In genomic region chr10:4101918-4102654, GRCh38 we compare ENCODE assay signal across 24 cellular contexts.
DNase-seq lines count a peak whose midpoint lies in the region; ATAC-seq and TF ChIP-seq lines count a peak whose summit lies in the region.
"Had no signal": no experiment of that assay in that cellular context is flagged by ENCODE, and none has a peak within 500 bp of the region (broad histone marks: within the 10 kb centered on the region; RNA-seq: fewer than 3 reads in every experiment).

No MANE protein-coding gene starts in this region.

- no peak overlapping the region for H2AFZ ChIP-seq in OCI-LY3 (ENCODE audit: low read depth, low read length)
- peak overlapping the region; percentile 6 for H2AFZ ChIP-seq in smooth muscle cell (ENCODE audit: low read depth)
- H2AFZ ChIP-seq: neural progenitor cell had no signal

- H3K27me3 Mint-ChIP-seq in activated CD4-positive, alpha-beta T cell treated with anti-CD3 and anti-CD28 coated beads, Interleukin-2, amount 10 ng/mL, durations not matched to agents 24 days and 14 days, result no peaks in the 10 kb centered on the region
- H3K27me3 Mint-ChIP-seq in activated CD4-positive, alpha-beta T cell treated with anti-CD3 and anti-CD28 coated beads for 36 hours, result no peaks in the 10 kb centered on the region
- H3K27me3 Mint-ChIP-seq: type B pancreatic cell had no signal

- ATAC-seq in HG02623 (IDR thresholded peaks at IDR 0.05; ENCODE audit: unreplicated experiment), result peak; percentile 58
- no peak for ATAC-seq in activated CD4-positive, alpha-beta T cell treated with anti-CD3 and anti-CD28 coated beads for 36 hours
- ATAC-seq: left lobe of liver, mucosa of descending colon had no signal

- H3K4me1 ChIP-seq in OCI-LY3 (ENCODE audit: low read length) (peaks cover 20% of the 10 kb centered on the region), smooth muscle cell (ENCODE audit: low read depth) (no peaks in the 10 kb centered on the region)
- H3K4me1 ChIP-seq: neural progenitor cell, SJSA1 had no signal

- H3F3A ChIP-seq in smooth muscle cell (ENCODE audit: low read depth), result no peaks in the 10 kb centered on the region

- H3K9me3 Mint-ChIP-seq in activated CD4-positive, alpha-beta T cell treated with anti-CD3 and anti-CD28 coated beads, Interleukin-2, amount 10 ng/mL, durations not matched to agents 24 days and 14 days, result peaks cover 16% of the 10 kb centered on the region
- H3K9me3 Mint-ChIP-seq in activated CD4-positive, alpha-beta T cell treated with anti-CD3 and anti-CD28 coated beads for 36 hours (ENCODE audit: low read depth), result peaks cover 1% of the 10 kb centered on the region

- TF ChIP-seq CTCF in OCI-LY3 (IDR thresholded peaks at IDR 0.05; ENCODE audit: low read depth, low read length) (no peak), smooth muscle cell (IDR thresholded peaks at IDR 0.05; ENCODE audit: borderline replicate concordance, insufficient read depth, poor library complexity, severe bottlenecking) (no peak)

- intact Hi-C loops in activated CD4-positive, alpha-beta T cell treated with anti-CD3 and anti-CD28 coated beads, Interleukin-2, amount 10 ng/mL, durations not matched to agents 24 days and 14 days (cut with micrococcal nuclease), result no loop called here
- intact Hi-C loops in activated CD4-positive, alpha-beta T cell treated with anti-CD3 and anti-CD28 coated beads for 36 hours (cut with DNase I, micrococcal nuclease), result no loop called here

- CTCF ChIA-PET in activated CD4-positive, alpha-beta T cell treated with anti-CD3 and anti-CD28 coated beads for 36 hours (lab: Charles Lee), result interaction anchor here (0.6 kb wide), 1 partner anchor 9 kb away, joined by 4 read pairs; no protein-coding TSS in a partner anchor

- no peak overlapping the region for H3K27ac Mint-ChIP-seq in activated CD4-positive, alpha-beta T cell treated with anti-CD3 and anti-CD28 coated beads, Interleukin-2, amount 10 ng/mL, durations not matched to agents 24 days and 14 days
- no peak overlapping the region for H3K27ac Mint-ChIP-seq in activated CD4-positive, alpha-beta T cell treated with anti-CD3 and anti-CD28 coated beads for 36 hours
- H3K27ac Mint-ChIP-seq: endodermal cell, neural progenitor cell, type B pancreatic cell had no signal

- H3K4me2 ChIP-seq in OCI-LY3 (ENCODE audit: low read length), result peak overlapping the region; percentile 28
- H3K4me2 ChIP-seq in smooth muscle cell, result no peak overlapping the region
- H3K4me2 ChIP-seq: neural progenitor cell had no signal

- H3K27ac ChIP-seq in OCI-LY3 (ENCODE audit: low read length), result no peak overlapping the region
- H3K27ac ChIP-seq in smooth muscle cell (ENCODE audit: low read depth), result no peak overlapping the region
- H3K27ac ChIP-seq: brain microvascular endothelial cell, neural progenitor cell, SJSA1, spleen had no signal

- no peak overlapping the region for H3K4me3 ChIP-seq in OCI-LY3 (ENCODE audit: low read length)
- H3K4me3 ChIP-seq in smooth muscle cell, result no peak overlapping the region
- H3K4me3 ChIP-seq: mucosa of descending colon, neural progenitor cell, SJSA1, spleen had no signal

- H3K79me2 ChIP-seq in OCI-LY3 (ENCODE audit: low read length) (no peaks in the 10 kb centered on the region), smooth muscle cell (ENCODE audit: low read depth) (no peaks in the 10 kb centered on the region)

- no peaks in the 10 kb centered on the region for H3K9me3 ChIP-seq in OCI-LY3 (ENCODE audit: insufficient read depth, low read length)
- H3K9me3 ChIP-seq in smooth muscle cell (replicated peaks; ENCODE audit: low read depth), result no peaks in the 10 kb centered on the region
- H3K9me3 ChIP-seq: mucosa of descending colon, SJSA1, spleen had no signal

- H3K9ac ChIP-seq in OCI-LY3 (ENCODE audit: low read length) (no peak overlapping the region), smooth muscle cell (ENCODE audit: low read depth) (no peak overlapping the region)
- H3K9ac ChIP-seq: neural progenitor cell had no signal

- WGBS in smooth muscle cell (ENCODE audit: low lambda C conversion rate), result 95% methylated on average over 8 of the region's 8 CpGs

- H3K36me3 ChIP-seq in OCI-LY3 (replicated peaks; ENCODE audit: low read depth, low read length) (no peaks in the 10 kb centered on the region), smooth muscle cell (ENCODE audit: low read depth) (no peaks in the 10 kb centered on the region)
- H3K36me3 ChIP-seq: brain microvascular endothelial cell, neural progenitor cell, SJSA1, spleen had no signal

- H3K4me3 Mint-ChIP-seq in activated CD4-positive, alpha-beta T cell treated with anti-CD3 and anti-CD28 coated beads, Interleukin-2, amount 10 ng/mL, durations not matched to agents 24 days and 14 days, result no peak overlapping the region
- no peak overlapping the region for H3K4me3 Mint-ChIP-seq in activated CD4-positive, alpha-beta T cell treated with anti-CD3 and anti-CD28 coated beads for 36 hours
- H3K4me3 Mint-ChIP-seq: endodermal cell, neural progenitor cell, type B pancreatic cell had no signal

- H3K36me3 Mint-ChIP-seq in activated CD4-positive, alpha-beta T cell treated with anti-CD3 and anti-CD28 coated beads, Interleukin-2, amount 10 ng/mL, durations not matched to agents 24 days and 14 days (ENCODE audit: low read depth), result no peaks in the 10 kb centered on the region
- H3K36me3 Mint-ChIP-seq in activated CD4-positive, alpha-beta T cell treated with anti-CD3 and anti-CD28 coated beads for 36 hours (ENCODE audit: low read depth), result no peaks in the 10 kb centered on the region
- H3K36me3 Mint-ChIP-seq: neural progenitor cell had no signal

- H3K27me3 ChIP-seq in OCI-LY3 (ENCODE audit: low read depth, low read length) (peaks cover 4% of the 10 kb centered on the region; the same call in 1 of the 2 replicates), smooth muscle cell (ENCODE audit: low read depth) (no peaks in the 10 kb centered on the region)
- H3K27me3 ChIP-seq: brain microvascular endothelial cell, neural progenitor cell, SJSA1, spleen had no signal

- H4K20me1 ChIP-seq in OCI-LY3 (ENCODE audit: insufficient read depth, low read length) (no peaks in the 10 kb centered on the region), smooth muscle cell (ENCODE audit: low read depth) (no peaks in the 10 kb centered on the region)

- POLR2A ChIA-PET in activated CD4-positive, alpha-beta T cell treated with anti-CD3 and anti-CD28 coated beads for 36 hours (lab: Charles Lee), result no interaction called here

- DNase-seq in activated CD4-positive, alpha-beta T cell treated with anti-CD3 and anti-CD28 coated beads, Interleukin-2, amount 10 ng/mL, durations not matched to agents 24 days and 14 days, result peak; percentile 38
- DNase-seq in activated CD4-positive, alpha-beta T cell treated with anti-CD3 and anti-CD28 coated beads for 4 hours, result no peak
- DNase-seq in smooth muscle cell (lab: John Stamatoyannopoulos, UW; ENCODE audit: unreplicated experiment), result no peak
- no peak for DNase-seq in stimulated activated CD4-positive, alpha-beta T cell treated with anti-CD3 and anti-CD28 coated beads, Interleukin-15, amount 100 ng/mL, for 24 hours
- DNase-seq in activated CD4-positive, alpha-beta T cell treated with anti-CD3 and anti-CD28 coated beads for 36 hours, result no peak
- DNase-seq in activated effector memory CD4-positive, alpha-beta T cell treated with Interleukin-2 at 50 U/mL for 16 hours, result no peak
- DNase-seq: 8988T; activated CD4-positive, alpha-beta T cell treated with anti-CD3 and anti-CD28 coated beads, Interleukin-2, amount 50 U/mL, for 4 hours; activated CD8-positive, alpha-beta memory T cell treated with anti-CD3 and anti-CD28 coated beads, Interleukin-2, amount 50 U/mL, for 48 hours; activated gamma-delta T cell treated with Interleukin-2 at 50 U/mL for 16 hours; AML-193; brain microvascular endothelial cell; DMS79; endodermal cell; mucosa of descending colon; NCI-H1436; NCI-H526 treated with DMSO at 0.1 percent for 48 hours; spleen had no signal

- peaks cover 9% of the 10 kb centered on the region for H3K4me1 Mint-ChIP-seq in activated CD4-positive, alpha-beta T cell treated with anti-CD3 and anti-CD28 coated beads, Interleukin-2, amount 10 ng/mL, durations not matched to agents 24 days and 14 days
- H3K4me1 Mint-ChIP-seq in activated CD4-positive, alpha-beta T cell treated with anti-CD3 and anti-CD28 coated beads for 36 hours, result peaks cover 10% of the 10 kb centered on the region
- H3K4me1 Mint-ChIP-seq: neural progenitor cell had no signal
